ENCODE assay signal across 1 cellular context in genomic region chr10:122293156-122293978, GRCh38.
TF ChIP-seq lines count a peak whose summit lies in the region.

No MANE protein-coding gene starts in this region.

TF ChIP-seq in SK-N-SH, 30 proteins besides CTCF, POLR2A, EP300 and RAD21:
- TF ChIP-seq ZBTB33 (IDR thresholded peaks at IDR 0.05; ENCODE audit: borderline replicate concordance, low read depth), result no peak
- TF ChIP-seq MEF2A (IDR thresholded peaks at IDR 0.05; ENCODE audit: borderline replicate concordance, low read depth), result no peak
- no peak for TF ChIP-seq NFIC (IDR thresholded peaks at IDR 0.05; ENCODE audit: borderline replicate concordance)
- no peak for TF ChIP-seq SMC3 (IDR thresholded peaks at IDR 0.05; ENCODE audit: low read depth, low read length)
- no peak for TF ChIP-seq USF2 (IDR thresholded peaks at IDR 0.05; ENCODE audit: borderline replicate concordance, low read depth, low read length)
- TF ChIP-seq RCOR1 (IDR thresholded peaks at IDR 0.05; ENCODE audit: low read length), result no peak
- no peak for TF ChIP-seq PBX3 (IDR thresholded peaks at IDR 0.05)
- no peak for TF ChIP-seq GABPA (IDR thresholded peaks at IDR 0.05; ENCODE audit: low read depth)
- no peak for TF ChIP-seq FOXM1 (IDR thresholded peaks at IDR 0.05; ENCODE audit: low read depth)
- TF ChIP-seq FOXJ3 (CRISPR knock-in tag; IDR thresholded peaks at IDR 0.05), result no peak
- no peak for TF ChIP-seq FOSL2 (IDR thresholded peaks at IDR 0.05; ENCODE audit: borderline replicate concordance, low read depth)
- TF ChIP-seq TCF12 (IDR thresholded peaks at IDR 0.05), result no peak
- no peak for TF ChIP-seq EZH2phosphoT487 (IDR thresholded peaks at IDR 0.05; ENCODE audit: borderline replicate concordance, low read depth)
- TF ChIP-seq TEAD4 (IDR thresholded peaks at IDR 0.05; ENCODE audit: borderline replicate concordance, insufficient read depth), result no peak
